In genomic region chr14:25090281-25090680, GRCh38 we compare ENCODE assay signal across 19 cellular contexts. TPM values are rescaled to one million over a fixed set of nuclear protein-coding genes. Genes with fewer than 3 reads are reported as not detected.
"Had no signal": no experiment of that assay in that cellular context is flagged by ENCODE, and none has a peak within 500 bp of the region (broad histone marks: within the 10 kb centered on the region; RNA-seq: fewer than 3 reads in every experiment).

No MANE protein-coding gene starts in this region.

- H3K4me1 ChIP-seq: left lung had no signal

- H3K27ac ChIP-seq: left lung, VCaP had no signal

- DNase-seq: activated CD4-positive, alpha-beta memory T cell treated with anti-CD3 and anti-CD28 coated beads, Interleukin-2, amount 10 ng/mL, durations not matched to agents 7 days and 5 days; activated CD4-positive, alpha-beta T cell treated with anti-CD3 and anti-CD28 coated beads, Interleukin-2, amount 10 ng/mL, durations not matched to agents 24 days and 14 days; activated effector memory CD4-positive, alpha-beta T cell treated with Interleukin-2 at 50 U/mL for 16 hours; activated naive CD4-positive, alpha-beta T cell treated with anti-CD3 and anti-CD28 coated beads, Interleukin-2, amount 50 U/mL, for 16 hours; activated T-cell treated with anti-CD3 and anti-CD28 coated beads, Interleukin-2, amount 50 U/mL, for 72 hours; effector CD4-positive, alpha-beta T cell; kidney; left lung; natural killer cell; right cardiac atrium; stimulated activated CD4-positive, alpha-beta T cell treated with anti-CD3 and anti-CD28 coated beads, Interleukin-2, amount 100 ng/mL, for 24 hours; stimulated activated naive B cell treated with anti-CD40 and anti-IgM and Interleukin-4, amounts not matched to agents 10 μg/mL and 1 μg/mL and 100 μg/mL, for 72 hours had no signal

- H3K4me3 ChIP-seq: left lung, lung, pancreas had no signal

- H3K36me3 ChIP-seq: left lung, pancreas had no signal

- H3K9me3 ChIP-seq: left lung, pancreas had no signal

- H3K27me3 ChIP-seq: left lung, pancreas had no signal

- ATAC-seq: activated CD4-positive, CD25-positive, alpha-beta regulatory T cell treated with anti-CD3 and anti-CD28 coated beads, Interleukin-2, amount 50 U/mL, for 24 hours; activated T-cell treated with anti-CD3 and anti-CD28 coated beads, Interleukin-2, amount 50 U/mL, for 72 hours; natural killer cell; right cardiac atrium; stimulated activated naive B cell treated with anti-CD40 and anti-IgM and Interleukin-4, amounts not matched to agents 10 μg/mL and 1 μg/mL and 100 μg/mL, for 72 hours had no signal

RNA-seq across cellular contexts. Expression of gene STXBP6, which starts 40.3 kb away (rescaled TPM):
- total RNA-seq: activated CD4-positive, alpha-beta memory T cell treated with anti-CD3 and anti-CD28 coated beads, Interleukin-2, amount 10 ng/mL, durations not matched to agents 7 days and 5 days; activated CD4-positive, alpha-beta T cell treated with anti-CD3 and anti-CD28 coated beads, Interleukin-2, amount 10 ng/mL, durations not matched to agents 24 days and 14 days; activated T-cell treated with anti-CD3 and anti-CD28 coated beads, Interleukin-2, amount 50 U/mL, for 72 hours; bronchial epithelial cell; pulmonary artery endothelial cell; T-helper 2 cell treated with Interferon-gamma antibody and Interleukin-4, amounts not matched to agents 100 ng/mL and 5 ng/mL, for 36 hours had no signal
